ENCODE assay signal across 22 cellular contexts in the genomic region with DNA sequence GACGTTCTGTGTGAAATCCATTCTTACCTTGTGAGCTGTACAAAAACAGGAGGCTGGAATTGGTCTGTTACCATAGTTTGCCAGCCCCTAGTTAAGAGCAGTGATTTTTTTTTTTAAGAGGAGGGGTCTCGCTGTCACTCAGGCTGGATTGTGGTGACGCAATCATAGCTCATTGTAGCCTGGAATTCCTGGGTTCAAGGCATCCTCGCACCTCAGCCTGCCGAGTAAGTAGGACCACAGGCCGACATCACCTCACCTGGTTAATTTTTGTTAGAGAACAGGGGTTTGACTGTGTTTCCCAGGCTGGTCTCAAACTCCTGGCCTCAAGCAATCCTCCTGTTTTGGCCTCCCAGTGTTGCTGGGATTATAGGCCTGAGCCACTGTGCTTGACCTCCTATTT.
"Had no signal": no experiment of that assay in that cellular context is flagged by ENCODE, and none has a peak within 500 bp of the region (broad histone marks: within the 10 kb centered on the region; RNA-seq: fewer than 3 reads in every experiment).

No MANE protein-coding gene starts in this region.

- H3K27ac Mint-ChIP-seq: activated B cell treated with CpG ODN at 0.5 μM for 24 hours; activated T-helper 1 cell treated with anti-CD3 and anti-CD28 coated beads, Interleukin-12 subunit alpha, Interleukin-12 subunit beta, Interleukin-2, Interleukin-4 antibody, amounts not matched to agents 30 ng/mL and 10 ng/mL and 1 ng/mL, durations not matched to agents 14 hours and 24 hours and 36 hours; effector memory CD8-positive, alpha-beta T cell; natural killer cell; type B pancreatic cell had no signal

- H3K9me3 ChIP-seq: spleen, testis had no signal

- H3K27me3 ChIP-seq: dorsolateral prefrontal cortex, hepatocyte, spleen, testis had no signal

- H3K4me3 ChIP-seq: dorsolateral prefrontal cortex, hepatocyte, spleen, testis had no signal

- DNase-seq: activated B cell treated with CpG ODN at 0.5 μM for 24 hours; activated CD4-positive, alpha-beta T cell treated with anti-CD3 and anti-CD28 coated beads for 36 hours; activated CD4-positive, alpha-beta T cell treated with anti-CD3 and anti-CD28 coated beads, Interleukin-2, amount 50 U/mL, for 4 hours; activated gamma-delta T cell; activated naive CD4-positive, alpha-beta T cell treated with anti-CD3 and anti-CD28 coated beads, Interleukin-2, amount 50 U/mL, for 16 hours; central memory CD4-positive, alpha-beta T cell; dorsolateral prefrontal cortex; effector memory CD8-positive, alpha-beta T cell; foreskin melanocyte; midbrain; natural killer cell; retina; spleen; stimulated activated CD4-positive, alpha-beta T cell treated with anti-CD3 and anti-CD28 coated beads, Interleukin-4, amount 100 ng/mL, for 1 hour; stimulated activated naive CD4-positive, alpha-beta T cell; T1000; testis had no signal

- H3K4me3 Mint-ChIP-seq: activated B cell treated with CpG ODN at 0.5 μM for 24 hours; activated CD4-positive, alpha-beta T cell treated with anti-CD3 and anti-CD28 coated beads for 36 hours; activated T-helper 1 cell treated with anti-CD3 and anti-CD28 coated beads, Interleukin-12 subunit alpha, Interleukin-12 subunit beta, Interleukin-2, Interleukin-4 antibody, amounts not matched to agents 30 ng/mL and 10 ng/mL and 1 ng/mL, durations not matched to agents 14 hours and 24 hours and 36 hours; natural killer cell; type B pancreatic cell had no signal

- H3K9me3 Mint-ChIP-seq: activated B cell treated with CpG ODN at 0.5 μM for 24 hours; activated T-helper 1 cell treated with anti-CD3 and anti-CD28 coated beads, Interleukin-12 subunit alpha, Interleukin-12 subunit beta, Interleukin-2, Interleukin-4 antibody, amounts not matched to agents 30 ng/mL and 10 ng/mL and 1 ng/mL, durations not matched to agents 14 hours and 24 hours and 36 hours; effector memory CD8-positive, alpha-beta T cell; natural killer cell; type B pancreatic cell had no signal

- H3K27me3 Mint-ChIP-seq: activated B cell treated with CpG ODN at 0.5 μM for 24 hours; activated CD4-positive, alpha-beta T cell treated with anti-CD3 and anti-CD28 coated beads for 36 hours; effector memory CD8-positive, alpha-beta T cell; progenitor cell of endocrine pancreas; type B pancreatic cell had no signal

- H3K27ac ChIP-seq: dorsolateral prefrontal cortex, hepatocyte, spleen, testis had no signal

- H3K36me3 Mint-ChIP-seq: natural killer cell, type B pancreatic cell had no signal

- ATAC-seq: activated CD4-positive, alpha-beta T cell treated with anti-CD3 and anti-CD28 coated beads for 36 hours; effector memory CD8-positive, alpha-beta T cell; esophagus mucosa; natural killer cell had no signal

- H3K4me1 ChIP-seq: testis had no signal
